Comparison of ENCODE assay signal across 28 cellular contexts in the genomic region with DNA sequence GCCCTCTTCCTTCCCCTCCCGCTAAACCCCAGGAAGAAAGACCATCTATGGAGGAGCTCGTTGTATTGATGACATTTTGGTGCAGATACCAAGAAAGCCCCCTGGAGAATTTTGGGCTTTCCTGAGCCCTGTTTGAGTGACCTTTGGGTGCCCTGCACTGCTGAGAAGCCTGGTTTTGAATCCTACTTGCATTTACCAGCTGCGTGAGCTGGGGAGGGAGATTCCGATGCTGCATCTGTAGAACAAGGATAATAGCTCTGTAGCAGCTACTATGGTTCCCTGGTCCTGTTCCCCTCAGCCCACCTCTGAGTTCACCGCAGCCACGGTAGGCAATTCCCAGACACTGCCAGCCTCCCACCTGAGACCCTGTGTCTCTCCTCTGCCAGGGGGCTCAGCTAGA. TPM values are rescaled to one million over a fixed set of nuclear protein-coding genes. Genes with fewer than 3 reads are reported as not detected.
"Had no signal": no experiment of that assay in that cellular context is flagged by ENCODE, and none has a peak within 500 bp of the region (broad histone marks: within the 10 kb centered on the region; RNA-seq: fewer than 3 reads in every experiment).

No MANE protein-coding gene starts in this region.

- H3K27ac ChIP-seq: body of pancreas, cardiac muscle cell, epithelial cell of prostate, pancreas, prostate gland, skin epidermis, stomach, testis, upper lobe of left lung, vagina had no signal

- H3K4me3 ChIP-seq: body of pancreas, cardiac muscle cell, pancreas, prostate gland, skin epidermis, testis, upper lobe of left lung, vagina had no signal

- H3K36me3 ChIP-seq: cardiac muscle cell, pancreas, prostate gland, upper lobe of left lung, vagina had no signal

- DNase-seq: activated B cell treated with CpG ODN at 0.5 μM for 24 hours; activated CD8-positive, alpha-beta memory T cell treated with anti-CD3 and anti-CD28 coated beads, Interleukin-2, amount 10 ng/mL, durations not matched to agents 7 days and 5 days; activated CD8-positive, alpha-beta T cell treated with anti-CD3 and anti-CD28 coated beads, Interleukin-2, amount 10 ng/mL, durations not matched to agents 7 days and 5 days; activated effector memory CD4-positive, alpha-beta T cell treated with Interleukin-2 at 50 U/mL for 16 hours; activated naive CD4-positive, alpha-beta T cell treated with Interleukin-2 at 50 U/mL for 16 hours; activated T-cell treated with anti-CD3 and anti-CD28 coated beads for 4 hours; activated T-cell treated with anti-CD3 and anti-CD28 coated beads, Interleukin-2, amount 50 U/mL, for 72 hours; aorta; body of pancreas; effector CD4-positive, alpha-beta T cell; islet precursor cell; left ventricle myocardium superior; naive B cell; pancreas; retina; stimulated activated CD4-positive, alpha-beta T cell treated with anti-CD3 and anti-CD28 coated beads, Interleukin-4, amount 100 ng/mL, for 24 hours; stimulated activated naive B cell treated with anti-CD40 and anti-IgM and Interleukin-4, amounts not matched to agents 10 μg/mL and 1 μg/mL and 100 μg/mL, for 72 hours; stomach; T-helper 2 cell; testis; upper lobe of left lung had no signal

- H3K27me3 ChIP-seq: body of pancreas, cardiac muscle cell, pancreas, testis, upper lobe of left lung, vagina had no signal

- H3K9me3 ChIP-seq: body of pancreas, pancreas, prostate gland, stomach, testis, upper lobe of left lung, vagina had no signal

- ATAC-seq: activated CD8-positive, alpha-beta memory T cell treated with anti-CD3 and anti-CD28 coated beads, Interleukin-2, amount 10 ng/mL, durations not matched to agents 7 days and 5 days; activated CD8-positive, alpha-beta T cell treated with anti-CD3 and anti-CD28 coated beads, Interleukin-2, amount 10 ng/mL, durations not matched to agents 7 days and 5 days; activated T-cell treated with anti-CD3 and anti-CD28 coated beads, Interleukin-2, amount 50 U/mL, for 72 hours; body of pancreas; left ventricle myocardium superior; pancreas; sciatic nerve had no signal

- H3K4me1 ChIP-seq: body of pancreas, pancreas, stomach had no signal

RNA-seq across cellular contexts. Expression of gene APOD, which starts 5.2 kb away (rescaled TPM):
- total RNA-seq: activated CD8-positive, alpha-beta T cell treated with anti-CD3 and anti-CD28 coated beads, Interleukin-2, amount 10 ng/mL, durations not matched to agents 7 days and 5 days; cardiac muscle cell had no signal
- polyA plus RNA-seq: neural cell had no signal
